1 cellular context compared by ENCODE assay signal in the genomic region with DNA sequence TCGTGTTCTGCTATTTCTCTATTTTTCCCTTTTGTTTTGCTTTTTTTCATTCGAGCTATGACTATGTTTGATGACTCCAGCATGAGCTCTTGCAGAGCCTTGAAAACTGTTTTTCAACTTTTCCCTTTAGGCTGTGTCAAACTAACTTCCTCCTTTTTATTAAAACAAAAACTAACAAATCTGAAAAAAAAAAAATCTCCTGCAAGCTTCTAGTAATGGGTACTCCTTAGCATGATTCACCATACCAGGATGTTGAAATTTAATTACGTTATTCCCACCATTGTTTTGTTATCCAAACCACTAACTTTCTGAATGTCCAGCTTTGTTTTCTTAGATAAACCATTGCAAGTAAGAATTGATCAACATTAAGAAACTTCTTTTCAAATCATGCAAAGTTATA.
TF ChIP-seq lines count a peak whose summit lies in the region.

No MANE protein-coding gene starts in this region.

TF ChIP-seq in H1, 55 proteins besides CTCF, POLR2A, EP300 and RAD21:
- TF ChIP-seq KDM1A (IDR thresholded peaks at IDR 0.05; ENCODE audit: borderline replicate concordance, low read length) (no peak), SRF (IDR thresholded peaks at IDR 0.05; ENCODE audit: low read depth, low read length) (no peak), SP2 (IDR thresholded peaks at IDR 0.05; ENCODE audit: low read length) (no peak)
